13 cellular contexts compared by ENCODE assay signal in genomic region chr20:24328901-24329300, GRCh38.
DNase-seq lines count a peak whose midpoint lies in the region; TF ChIP-seq lines count a peak whose summit lies in the region.
"Had no signal": no experiment of that assay in that cellular context is flagged by ENCODE, and none has a peak within 500 bp of the region (broad histone marks: within the 10 kb centered on the region; RNA-seq: fewer than 3 reads in every experiment).

No MANE protein-coding gene starts in this region.

- no peaks in the 10 kb centered on the region for H3K36me3 ChIP-seq in ovary
- H3K36me3 ChIP-seq: BLaER1 had no signal

- TF ChIP-seq POLR2A in ovary (IDR thresholded peaks at IDR 0.05), result no peak

- TF ChIP-seq CTCF in astrocyte of the spinal cord (IDR thresholded peaks at IDR 0.05; ENCODE audit: low read depth, low read length) (no peak), foreskin fibroblast (IDR thresholded peaks at IDR 0.05; ENCODE audit: low read depth, low read length) (no peak), ovary (IDR thresholded peaks at IDR 0.05) (no peak)

- in situ Hi-C loops in astrocyte of the spinal cord (cut with HindIII; ENCODE audit: low sequenced_read_pairs), result no loop called here

- H3K4me1 ChIP-seq in ovary (ENCODE audit: insufficient read depth), result no peaks in the 10 kb centered on the region
- H3K4me1 ChIP-seq: A549 had no signal

- DNase-seq in RPMI7951 (ENCODE audit: low read depth) (peak; percentile 86), astrocyte of the spinal cord (ENCODE audit: low read depth, low spot score) (peak; percentile 18), foreskin fibroblast (peak; percentile 16 to 24), epidermal melanocyte (ENCODE audit: insufficient read length, low spot score) (no peak), ovary (no peak), NCI-H748 treated with DMSO at 0.1 percent for 48 hours (lab: John Stamatoyannopoulos, UW) (no peak)
- DNase-seq: AML-193, DMS53, H9, IMR-90 had no signal

- H3K27me3 ChIP-seq in ovary, result no peaks in the 10 kb centered on the region
- H3K27me3 ChIP-seq: BLaER1 had no signal

- no peak overlapping the region for H3K27ac ChIP-seq in ovary
- H3K27ac ChIP-seq: A549, BLaER1 had no signal

- no peak for TF ChIP-seq EP300 in ovary (IDR thresholded peaks at IDR 0.05)

- WGBS in ovary, 3 donors, result 49 to 66% (median 57%) methylated on average over 2 of the region's 2 CpGs

- H3K4me3 ChIP-seq in astrocyte of the spinal cord (ENCODE audit: low read depth, low read length), result no peak overlapping the region
- no peak overlapping the region for H3K4me3 ChIP-seq in foreskin fibroblast (ENCODE audit: low read depth in 1 of 2, low read length in 2 of 2)
- no peak overlapping the region for H3K4me3 ChIP-seq in ovary
- H3K4me3 ChIP-seq: A549, BLaER1, GM23338 had no signal

- intact Hi-C loops in ovary (cut with DNase I), result no loop called here

- no peaks in the 10 kb centered on the region for H3K9me3 ChIP-seq in ovary
- H3K9me3 ChIP-seq: A549, BLaER1 had no signal

Comparison
In these comparisons a context has a peak if more than half of its experiments do, and no peak if none do; other contexts are left out.
1. DNase-seq: peak in RPMI7951 (single experiment), astrocyte of the spinal cord (single experiment) and foreskin fibroblast (2 of 2); none in epidermal melanocyte (single experiment), ovary (0 of 5) and NCI-H748 treated with DMSO at 0.1 percent for 48 hours (single experiment).